In genomic region chr5:56056875-56057274, GRCh38 we compare ENCODE assay signal across 14 cellular contexts.
A peak's percentile ranks its signal among the peaks of the same experiment; 100 is the strongest.
DNase-seq lines count a peak whose midpoint lies in the region; ATAC-seq lines count a peak whose summit lies in the region.
"Had no signal": no experiment of that assay in that cellular context is flagged by ENCODE, and none has a peak within 500 bp of the region (broad histone marks: within the 10 kb centered on the region; RNA-seq: fewer than 3 reads in every experiment).

No MANE protein-coding gene starts in this region.

- no peaks in the 10 kb centered on the region for H3K9me3 Mint-ChIP-seq in activated naive CD4-positive, alpha-beta T cell treated with anti-CD3 and anti-CD28 coated beads, Interleukin-2, amount 50 U/mL, for 24 hours
- H3K9me3 Mint-ChIP-seq: natural killer cell had no signal

- H3K27me3 Mint-ChIP-seq in activated naive CD4-positive, alpha-beta T cell treated with anti-CD3 and anti-CD28 coated beads, Interleukin-2, amount 50 U/mL, for 24 hours = no peaks in the 10 kb centered on the region

- H3K4me1 Mint-ChIP-seq in activated naive CD4-positive, alpha-beta T cell treated with anti-CD3 and anti-CD28 coated beads, Interleukin-2, amount 50 U/mL, for 24 hours = peaks cover 82% of the 10 kb centered on the region

- H3K4me3 Mint-ChIP-seq in activated naive CD4-positive, alpha-beta T cell treated with anti-CD3 and anti-CD28 coated beads, Interleukin-2, amount 50 U/mL, for 24 hours = peak overlapping the region; percentile 77
- H3K4me3 Mint-ChIP-seq: natural killer cell had no signal

- H3K36me3 Mint-ChIP-seq in activated naive CD4-positive, alpha-beta T cell treated with anti-CD3 and anti-CD28 coated beads, Interleukin-2, amount 50 U/mL, for 24 hours = peaks cover 1% of the 10 kb centered on the region
- H3K36me3 Mint-ChIP-seq: natural killer cell had no signal

- ATAC-seq in HG02588 (IDR thresholded peaks at IDR 0.05; ENCODE audit: unreplicated experiment) (peak; percentile 61), HG03457 (IDR thresholded peaks at IDR 0.05; ENCODE audit: unreplicated experiment) (peak; percentile 61)
- ATAC-seq: natural killer cell, PC-3 had no signal

- peak overlapping the region; percentile 95 for H3K27ac Mint-ChIP-seq in activated naive CD4-positive, alpha-beta T cell treated with anti-CD3 and anti-CD28 coated beads, Interleukin-2, amount 50 U/mL, for 24 hours
- H3K27ac Mint-ChIP-seq: natural killer cell had no signal

- no peak for DNase-seq in activated naive CD4-positive, alpha-beta T cell treated with anti-CD3 and anti-CD28 coated beads, Interleukin-2, amount 50 U/mL, for 16 hours
- DNase-seq in NCI-H446 (lab: John Stamatoyannopoulos, UW) (no peak), cerebellar nuclear complex (lab: John Stamatoyannopoulos, UW) (no peak), DMS153 (lab: John Stamatoyannopoulos, UW) (no peak), T1000 (lab: John Stamatoyannopoulos, UW) (no peak)
- DNase-seq: natural killer cell; NCI-H146; PC-3; stimulated activated CD4-positive, alpha-beta T cell treated with anti-CD3 and anti-CD28 coated beads, Interleukin-15, amount 100 ng/mL, for 24 hours; stimulated activated naive CD4-positive, alpha-beta T cell treated with Interleukin-2 at 50 U/mL for 16 hours; WERI-Rb-1 had no signal
